ENCODE assay signal across 12 cellular contexts in genomic region chr19:49921871-49922755, GRCh38. TPM values are rescaled to one million over a fixed set of nuclear protein-coding genes. Genes with fewer than 3 reads are reported as not detected.
DNase-seq lines count a peak whose midpoint lies in the region; ATAC-seq, FAIRE-seq and TF ChIP-seq lines count a peak whose summit lies in the region.
"Had no signal": no experiment of that assay in that cellular context is flagged by ENCODE, and none has a peak within 500 bp of the region (broad histone marks: within the 10 kb centered on the region; RNA-seq: fewer than 3 reads in every experiment).

No MANE protein-coding gene starts in this region.

- WGBS in HepG2 (ENCODE audit: low lambda C conversion rate) = 95% methylated on average over 15 of the region's 19 CpGs
- WGBS in tibial nerve, 2 donors = 75 to 89% methylated on average over 10 to 18 of the region's 19 CpGs

- POLR2A ChIA-PET in HEK293 (lab: Yijun Ruan, JAX) (interaction anchor here (0.5 to 1.8 kb wide), 8 partner anchors 8 to 34 kb away, joined by 3 to 6 read pairs (median 4); partner anchors contain the start of genes ATF5 and NUP62), HepG2 (lab: Yijun Ruan, JAX) (interaction anchor here (1.9 kb wide), 1 partner anchor 53 kb away, joined by 5 read pairs; no protein-coding TSS in a partner anchor)

- no peak; a peak in 1 of 4 replicates for TF ChIP-seq POLR2A in HepG2 (IDR thresholded peaks at IDR 0.05; ENCODE audit: insufficient read depth in 1 of 2, low read depth in 2 of 2, low read length in 2 of 2)
- no peak for TF ChIP-seq POLR2A in tibial nerve (IDR thresholded peaks at IDR 0.05)

- H3K9ac ChIP-seq in adipocyte (ENCODE audit: low read length) = peak overlapping the region; percentile 25
- H3K9ac ChIP-seq in HepG2 (ENCODE audit: insufficient read depth, low read depth, low read length) = no peak overlapping the region

- FAIRE-seq in HepG2 (lab: Jason Lieb, UNC) (no peak), urothelium cell line (lab: Jason Lieb, UNC) (no peak)

- BruUV-seq in HepG2 (replicated peaks; lab: Mats Ljungman, UMichigan) = no TSS peak

- H4K20me1 ChIP-seq in HepG2 (ENCODE audit: insufficient read depth, low read length) = peaks cover 2% of the 10 kb centered on the region; the same call in 1 of the 2 replicates

- no peak for ATAC-seq in HepG2

- H3K27me3 ChIP-seq in adipocyte (replicated peaks; ENCODE audit: control insufficient read depth, insufficient read depth, low read length) = no peaks in the 10 kb centered on the region
- H3K27me3 ChIP-seq in HepG2 (ENCODE audit: control insufficient read depth in 1 of 2, insufficient read depth in 2 of 2, low read length in 2 of 2) = no peaks in the 10 kb centered on the region
- no peaks in the 10 kb centered on the region for H3K27me3 ChIP-seq in tibial artery
- H3K27me3 ChIP-seq in tibial nerve = no peaks in the 10 kb centered on the region

- H3K9me3 ChIP-seq in HEK293 (ENCODE audit: control insufficient read depth, insufficient read depth, low read depth, low read length) = no peaks in the 10 kb centered on the region
- no peaks in the 10 kb centered on the region for H3K9me3 ChIP-seq in adipocyte (ENCODE audit: control insufficient read depth, low read length)
- no peaks in the 10 kb centered on the region for H3K9me3 ChIP-seq in HepG2 (ENCODE audit: low read length)
- H3K9me3 ChIP-seq in tibial artery = no peaks in the 10 kb centered on the region
- H3K9me3 ChIP-seq in tibial nerve = no peaks in the 10 kb centered on the region

- no peak overlapping the region for H3K4me2 ChIP-seq in HepG2 (ENCODE audit: low read depth, low read length)

- DNase-seq in AG10803 (ENCODE audit: low read depth) = peak; percentile 81
- peak; percentile 60 for DNase-seq in adipocyte (ENCODE audit: low read depth)
- no peak for DNase-seq in HepG2 (ENCODE audit: low spot score)
- no peak for DNase-seq in urothelium cell line (ENCODE audit: low spot score)
- DNase-seq in tibial artery = no peak
- DNase-seq in anterior cingulate cortex (lab: John Stamatoyannopoulos, UW) = no peak
- no peak for DNase-seq in tibial nerve (ENCODE audit: low spot score in 2 of 2)
- DNase-seq: DMS79 treated with DMSO at 0.1 percent for 48 hours had no signal

- CTCF ChIA-PET in HEK293 (lab: Yijun Ruan, JAX) = interaction anchor here (1.1 kb wide), 1 partner anchor 53 kb away, joined by 3 read pairs; no protein-coding TSS in a partner anchor
- CTCF ChIA-PET in HepG2 (lab: Yijun Ruan, JAX; ENCODE audit: low intra/inter-chr PET ratio, low total read pairs) = no interaction called here

- peaks cover 67% of the 10 kb centered on the region for H3K79me2 ChIP-seq in HepG2 (ENCODE audit: insufficient read depth, low read length)

- TF ChIP-seq CTCF in AG10803 (conservative IDR thresholded peaks at IDR 0.05; ENCODE audit: low read length) (no peak), HEK293 (tag by site-specific recombination; IDR thresholded peaks at IDR 0.05) (no peak), HepG2 (CRISPR knock-in tag; IDR thresholded peaks at IDR 0.05) (no peak), tibial artery (IDR thresholded peaks at IDR 0.05) (no peak), tibial nerve (IDR thresholded peaks at IDR 0.05) (no peak)

- H3K4me3 ChIP-seq in AG10803 (ENCODE audit: low read length) = no peak overlapping the region
- no peak overlapping the region for H3K4me3 ChIP-seq in HEK293 (ENCODE audit: low read depth, low read length)
- no peak overlapping the region for H3K4me3 ChIP-seq in adipocyte (ENCODE audit: low read length)
- H3K4me3 ChIP-seq in HepG2 (replicated peaks in 1 of 3; ENCODE audit: insufficient read depth in 1 of 3, low read depth in 2 of 3, low read length in 3 of 3) = no peak overlapping the region
- no peak overlapping the region for H3K4me3 ChIP-seq in tibial artery
- no peak overlapping the region for H3K4me3 ChIP-seq in tibial nerve
- H3K4me3 ChIP-seq: lung had no signal

- in situ Hi-C loops in HepG2 (cut with HindIII; ENCODE audit: extremely low pct_ligation_motif_present, low pct_unique_long_range_greater_than_20kb) = no loop called here

- peaks cover 54 to 87% of the 10 kb centered on the region in 2 experiments for H3K36me3 ChIP-seq in HEK293 (ENCODE audit: control insufficient read depth in 2 of 2, insufficient read depth in 1 of 2, low read length in 2 of 2)
- peaks cover 7% of the 10 kb centered on the region for H3K36me3 ChIP-seq in adipocyte (ENCODE audit: control insufficient read depth, insufficient read depth, low read length, severe bottlenecking)
- H3K36me3 ChIP-seq in HepG2 (replicated peaks in 1 of 2; ENCODE audit: control insufficient read depth in 1 of 2, insufficient read depth in 2 of 2, low read length in 2 of 2) = peaks cover 13 to 53% of the 10 kb centered on the region in 2 experiments; a peak in 4 of 5 replicates
- peaks cover 16 to 87% (median 40%) of the 10 kb centered on the region in 3 donors for H3K36me3 ChIP-seq in tibial artery
- peaks cover 0 to 70% (median 0%) of the 10 kb centered on the region in 3 donors for H3K36me3 ChIP-seq in tibial nerve

- H3K4me1 ChIP-seq in HEK293 (ENCODE audit: control insufficient read depth, insufficient read depth, low read length) = no peaks in the 10 kb centered on the region; the same call in 1 of the 2 replicates
- peaks cover 27% of the 10 kb centered on the region for H3K4me1 ChIP-seq in adipocyte (ENCODE audit: control insufficient read depth, insufficient read depth, low read length)
- peaks cover 9% of the 10 kb centered on the region for H3K4me1 ChIP-seq in HepG2 (ENCODE audit: insufficient read depth, low read length)
- peaks cover 0 to 13% (median 11%) of the 10 kb centered on the region in 4 donors for H3K4me1 ChIP-seq in tibial artery
- peaks cover 0 to 36% (median 10%) of the 10 kb centered on the region in 4 donors for H3K4me1 ChIP-seq in tibial nerve

- TF ChIP-seq EP300 in HepG2 (IDR thresholded peaks at IDR 0.05; ENCODE audit: low read depth in 2 of 2, low read length in 2 of 2) (no peak), HepG2 (CRISPR knock-in tag; IDR thresholded peaks at IDR 0.05; ENCODE audit: borderline replicate concordance) (no peak), tibial nerve (IDR thresholded peaks at IDR 0.05) (no peak)

- H2AFZ ChIP-seq in HepG2 (ENCODE audit: low read length) = no peak overlapping the region

- H3K27ac ChIP-seq in HEK293 (ENCODE audit: extremely low read depth, low read depth, low read length) (peak overlapping the region; percentile 10; the same call in 1 of the 2 replicates), HepG2 (ENCODE audit: extremely low read length, insufficient read depth, low read length) (no peak overlapping the region), tibial artery (no peak overlapping the region), tibial nerve (peak overlapping the region in 1 of 4 donors; percentile 28)

- no peak for TF ChIP-seq RAD21 in HepG2 (CRISPR knock-in tag; IDR thresholded peaks at IDR 0.05)

- intact Hi-C loops in HepG2 (cut with micrococcal nuclease; ENCODE audit: unreplicated experiment) = no loop called here
- intact Hi-C loops in tibial artery (cut with DNase I; ENCODE audit: low total_unique reads) = no loop called here

RNA-seq across cellular contexts. Expression of gene ATF5, which starts 6.9 kb away (rescaled TPM):
- 9.7 and 10.3 TPM in 2 replicates for total RNA-seq in HepG2 (2016; rRNA removed; fragmentation: Illumina TruSeq; extraction: Trizol)
- total RNA-seq in HepG2 (2016; cell fraction: cytosol; rRNA removed; fragmentation: Illumina TruSeq; extraction: Trizol; ENCODE audit: low read depth) = 6.1 and 6.2 TPM in 2 replicates
- 7.9 and 10.5 TPM in 2 replicates for total RNA-seq in HepG2 (2016; cell fraction: insoluble cytoplasmic fraction; rRNA removed; fragmentation: Illumina TruSeq; extraction: Trizol)
- 12.6 and 12.7 TPM in 2 replicates for total RNA-seq in HepG2 (2016; cell fraction: membrane; rRNA removed; fragmentation: Illumina TruSeq; extraction: Trizol)
- total RNA-seq in HepG2 (2016; cell fraction: nucleus; rRNA removed; fragmentation: Illumina TruSeq; extraction: Trizol) = 4.6 and 7.3 TPM in 2 replicates
- polyA plus RNA-seq in HepG2 (2011; rRNA removed) = 4.9 and 5.2 TPM in 2 replicates
- 2.7 and 3.7 TPM in 2 replicates for polyA plus RNA-seq in HepG2 (2011; cell fraction: cytosol; rRNA removed)
- 10.1 and 14.5 TPM in 2 replicates for polyA plus RNA-seq in HepG2 (2011; cell fraction: nucleus; rRNA removed)
- polyA plus RNA-seq in HepG2 (2012) = 9.9 and 10.1 TPM in 2 replicates
- polyA plus RNA-seq in HepG2 (2016; cell fraction: cytosol; fragmentation: Illumina TruSeq; extraction: Trizol; ENCODE audit: low read depth) = 16.0 and 17.0 TPM in 2 replicates
- 24.8 and 28.5 TPM in 2 replicates for polyA plus RNA-seq in HepG2 (2016; cell fraction: insoluble cytoplasmic fraction; fragmentation: Illumina TruSeq; extraction: Trizol; ENCODE audit: low read depth)
- 25.8 and 30.2 TPM in 2 replicates for polyA plus RNA-seq in HepG2 (2016; cell fraction: membrane; fragmentation: Illumina TruSeq; extraction: Trizol; ENCODE audit: low read depth)
- polyA plus RNA-seq in HepG2 (2016; cell fraction: nucleus; fragmentation: Illumina TruSeq; extraction: Trizol; ENCODE audit: insufficient read depth, low read depth) = 25.5 and 26.1 TPM in 2 replicates
- polyA minus RNA-seq in HepG2 (2011; rRNA and poly(A)+ RNA removed; ENCODE audit: low replicate concordance) = 3.5 and 5.9 TPM in 2 replicates
- polyA minus RNA-seq in HepG2 (2011; cell fraction: cytosol; rRNA and poly(A)+ RNA removed) = 2.2 and 2.5 TPM in 2 replicates
- 3.1 and 3.4 TPM in 2 replicates for polyA minus RNA-seq in HepG2 (2011; cell fraction: nucleus; rRNA and poly(A)+ RNA removed)
- total RNA-seq in tibial nerve = 10 to 100 TPM; 12.6 to 19.0 (median 14.8) TPM

RNA-seq across cellular contexts. Expression of gene NUP62, which starts 7.2 kb away (rescaled TPM):
- 41.5 and 42.1 TPM in 2 replicates for total RNA-seq in HepG2 (2016; rRNA removed; fragmentation: Illumina TruSeq; extraction: Trizol)
- total RNA-seq in HepG2 (2016; cell fraction: cytosol; rRNA removed; fragmentation: Illumina TruSeq; extraction: Trizol; ENCODE audit: low read depth) = 8.4 TPM in 2 replicates
- total RNA-seq in HepG2 (2016; cell fraction: insoluble cytoplasmic fraction; rRNA removed; fragmentation: Illumina TruSeq; extraction: Trizol) = 36.6 and 41.1 TPM in 2 replicates
- total RNA-seq in HepG2 (2016; cell fraction: membrane; rRNA removed; fragmentation: Illumina TruSeq; extraction: Trizol) = 28.0 TPM in 2 replicates
- 19.5 and 21.5 TPM in 2 replicates for total RNA-seq in HepG2 (2016; cell fraction: nucleus; rRNA removed; fragmentation: Illumina TruSeq; extraction: Trizol)
- polyA plus RNA-seq in HepG2 (2011; rRNA removed) = 15.4 and 16.5 TPM in 2 replicates
- polyA plus RNA-seq in HepG2 (2011; cell fraction: cytosol; rRNA removed) = 9.8 and 11.5 TPM in 2 replicates
- 18.0 and 18.7 TPM in 2 replicates for polyA plus RNA-seq in HepG2 (2011; cell fraction: nucleus; rRNA removed)
- 24.2 and 25.4 TPM in 2 replicates for polyA plus RNA-seq in HepG2 (2012)
- polyA plus RNA-seq in HepG2 (2016; cell fraction: cytosol; fragmentation: Illumina TruSeq; extraction: Trizol; ENCODE audit: low read depth) = 4.2 and 4.3 TPM in 2 replicates
- 40.3 and 48.5 TPM in 2 replicates for polyA plus RNA-seq in HepG2 (2016; cell fraction: insoluble cytoplasmic fraction; fragmentation: Illumina TruSeq; extraction: Trizol; ENCODE audit: low read depth)
- polyA plus RNA-seq in HepG2 (2016; cell fraction: membrane; fragmentation: Illumina TruSeq; extraction: Trizol; ENCODE audit: low read depth) = 12.2 and 12.4 TPM in 2 replicates
- polyA plus RNA-seq in HepG2 (2016; cell fraction: nucleus; fragmentation: Illumina TruSeq; extraction: Trizol; ENCODE audit: insufficient read depth, low read depth) = 48.6 and 52.6 TPM in 2 replicates
- polyA minus RNA-seq in HepG2 (2011; rRNA and poly(A)+ RNA removed; ENCODE audit: low replicate concordance) = 14.5 and 30.4 TPM in 2 replicates
- polyA minus RNA-seq in HepG2 (2011; cell fraction: cytosol; rRNA and poly(A)+ RNA removed) = 9.9 and 10.3 TPM in 2 replicates
- 7.8 and 8.9 TPM in 2 replicates for polyA minus RNA-seq in HepG2 (2011; cell fraction: nucleus; rRNA and poly(A)+ RNA removed)
- 10 to 100 TPM; 32.8 to 43.5 (median 38.7) TPM for total RNA-seq in tibial nerve

RNA-seq across cellular contexts. Expression of gene IL4I1, which starts 25.4 kb away (rescaled TPM):
- total RNA-seq in HepG2 (2016; rRNA removed; fragmentation: Illumina TruSeq; extraction: Trizol) = not detected in 2 replicates
- not detected in 2 replicates for total RNA-seq in HepG2 (2016; cell fraction: cytosol; rRNA removed; fragmentation: Illumina TruSeq; extraction: Trizol; ENCODE audit: low read depth)
- total RNA-seq in HepG2 (2016; cell fraction: insoluble cytoplasmic fraction; rRNA removed; fragmentation: Illumina TruSeq; extraction: Trizol) = 0.18 and 0.30 TPM in 2 replicates
- not detected in 2 replicates for total RNA-seq in HepG2 (2016; cell fraction: membrane; rRNA removed; fragmentation: Illumina TruSeq; extraction: Trizol)
- not detected in 2 replicates for total RNA-seq in HepG2 (2016; cell fraction: nucleus; rRNA removed; fragmentation: Illumina TruSeq; extraction: Trizol)
- polyA plus RNA-seq in HepG2 (2011; rRNA removed) = not detected in 2 replicates
- 0.08 TPM in 1 of 2 replicates, not detected in the other for polyA plus RNA-seq in HepG2 (2011; cell fraction: cytosol; rRNA removed)
- 0.16 and 0.28 TPM in 2 replicates for polyA plus RNA-seq in HepG2 (2011; cell fraction: nucleus; rRNA removed)
- polyA plus RNA-seq in HepG2 (2012) = 0.50 TPM in 1 of 2 replicates, not detected in the other
- polyA plus RNA-seq in HepG2 (2016; cell fraction: cytosol; fragmentation: Illumina TruSeq; extraction: Trizol; ENCODE audit: low read depth) = 0.29 TPM in 1 of 2 replicates, not detected in the other
- polyA plus RNA-seq in HepG2 (2016; cell fraction: insoluble cytoplasmic fraction; fragmentation: Illumina TruSeq; extraction: Trizol; ENCODE audit: low read depth) = not detected in 2 replicates
- not detected in 2 replicates for polyA plus RNA-seq in HepG2 (2016; cell fraction: membrane; fragmentation: Illumina TruSeq; extraction: Trizol; ENCODE audit: low read depth)
- not detected in 2 replicates for polyA plus RNA-seq in HepG2 (2016; cell fraction: nucleus; fragmentation: Illumina TruSeq; extraction: Trizol; ENCODE audit: insufficient read depth, low read depth)
- polyA minus RNA-seq in HepG2 (2011; rRNA and poly(A)+ RNA removed; ENCODE audit: low replicate concordance) = 0.09 TPM in 1 of 2 replicates, not detected in the other
- polyA minus RNA-seq in HepG2 (2011; cell fraction: cytosol; rRNA and poly(A)+ RNA removed) = not detected in 2 replicates
- not detected in 2 replicates for polyA minus RNA-seq in HepG2 (2011; cell fraction: nucleus; rRNA and poly(A)+ RNA removed)
- total RNA-seq in tibial nerve = 1 to 10 TPM in 2 of 4 donors, under 1 TPM in 1, not detected in 1; 0.63 to 3.0 (median 1.7) TPM
- total RNA-seq: NCI-H460 had no signal

RNA-seq across cellular contexts. Expression of gene SIGLEC11, which starts 38.9 kb away (rescaled TPM):
- total RNA-seq in HepG2 (2016; rRNA removed; fragmentation: Illumina TruSeq; extraction: Trizol) (not detected in 2 replicates), tibial nerve (1 to 10 TPM; 2.6 to 7.5 (median 4.3) TPM)
- total RNA-seq in HepG2 (2016; cell fraction: cytosol; rRNA removed; fragmentation: Illumina TruSeq; extraction: Trizol; ENCODE audit: low read depth) = not detected in 2 replicates
- not detected in 2 replicates for total RNA-seq in HepG2 (2016; cell fraction: insoluble cytoplasmic fraction; rRNA removed; fragmentation: Illumina TruSeq; extraction: Trizol)
- total RNA-seq in HepG2 (2016; cell fraction: membrane; rRNA removed; fragmentation: Illumina TruSeq; extraction: Trizol) = not detected in 2 replicates
- not detected in 2 replicates for total RNA-seq in HepG2 (2016; cell fraction: nucleus; rRNA removed; fragmentation: Illumina TruSeq; extraction: Trizol)
- not detected in 2 replicates for polyA plus RNA-seq in HepG2 (2011; rRNA removed)
- not detected in 2 replicates for polyA plus RNA-seq in HepG2 (2011; cell fraction: cytosol; rRNA removed)
- not detected in 2 replicates for polyA plus RNA-seq in HepG2 (2011; cell fraction: nucleus; rRNA removed)
- not detected in 2 replicates for polyA plus RNA-seq in HepG2 (2012)
- polyA plus RNA-seq in HepG2 (2016; cell fraction: cytosol; fragmentation: Illumina TruSeq; extraction: Trizol; ENCODE audit: low read depth) = not detected in 2 replicates
- not detected in 2 replicates for polyA plus RNA-seq in HepG2 (2016; cell fraction: insoluble cytoplasmic fraction; fragmentation: Illumina TruSeq; extraction: Trizol; ENCODE audit: low read depth)
- polyA plus RNA-seq in HepG2 (2016; cell fraction: membrane; fragmentation: Illumina TruSeq; extraction: Trizol; ENCODE audit: low read depth) = not detected in 2 replicates
- not detected in 2 replicates for polyA plus RNA-seq in HepG2 (2016; cell fraction: nucleus; fragmentation: Illumina TruSeq; extraction: Trizol; ENCODE audit: insufficient read depth, low read depth)
- polyA minus RNA-seq in HepG2 (2011; rRNA and poly(A)+ RNA removed; ENCODE audit: low replicate concordance) = not detected in 2 replicates
- not detected in 2 replicates for polyA minus RNA-seq in HepG2 (2011; cell fraction: cytosol; rRNA and poly(A)+ RNA removed)
- polyA minus RNA-seq in HepG2 (2011; cell fraction: nucleus; rRNA and poly(A)+ RNA removed) = not detected in 2 replicates
- total RNA-seq: activated CD8-positive, alpha-beta memory T cell treated with anti-CD3 and anti-CD28 coated beads for 36 hours; NCI-H460 had no signal

RNA-seq across cellular contexts. Expression of gene TBC1D17, which starts 44.6 kb away (rescaled TPM):
- 3.6 and 9.7 TPM in 2 replicates for total RNA-seq in HepG2 (2016; rRNA removed; fragmentation: Illumina TruSeq; extraction: Trizol)
- total RNA-seq in HepG2 (2016; cell fraction: cytosol; rRNA removed; fragmentation: Illumina TruSeq; extraction: Trizol; ENCODE audit: low read depth) = 3.6 and 4.6 TPM in 2 replicates
- total RNA-seq in HepG2 (2016; cell fraction: insoluble cytoplasmic fraction; rRNA removed; fragmentation: Illumina TruSeq; extraction: Trizol) = 4.5 and 10.0 TPM in 2 replicates
- total RNA-seq in HepG2 (2016; cell fraction: membrane; rRNA removed; fragmentation: Illumina TruSeq; extraction: Trizol) = 7.6 and 8.5 TPM in 2 replicates
- total RNA-seq in HepG2 (2016; cell fraction: nucleus; rRNA removed; fragmentation: Illumina TruSeq; extraction: Trizol) = 8.6 and 13.7 TPM in 2 replicates
- 16.9 and 21.6 TPM in 2 replicates for polyA plus RNA-seq in HepG2 (2011; rRNA removed)
- polyA plus RNA-seq in HepG2 (2011; cell fraction: cytosol; rRNA removed) = 7.9 and 12.0 TPM in 2 replicates
- 83.8 and 108 TPM in 2 replicates for polyA plus RNA-seq in HepG2 (2011; cell fraction: nucleus; rRNA removed)
- polyA plus RNA-seq in HepG2 (2012) = 19.0 and 23.3 TPM in 2 replicates
- polyA plus RNA-seq in HepG2 (2016; cell fraction: cytosol; fragmentation: Illumina TruSeq; extraction: Trizol; ENCODE audit: low read depth) = 4.7 and 5.1 TPM in 2 replicates
- 10.7 and 15.1 TPM in 2 replicates for polyA plus RNA-seq in HepG2 (2016; cell fraction: insoluble cytoplasmic fraction; fragmentation: Illumina TruSeq; extraction: Trizol; ENCODE audit: low read depth)
- polyA plus RNA-seq in HepG2 (2016; cell fraction: membrane; fragmentation: Illumina TruSeq; extraction: Trizol; ENCODE audit: low read depth) = 9.3 and 10.8 TPM in 2 replicates
- 45.7 and 46.6 TPM in 2 replicates for polyA plus RNA-seq in HepG2 (2016; cell fraction: nucleus; fragmentation: Illumina TruSeq; extraction: Trizol; ENCODE audit: insufficient read depth, low read depth)
- 14.8 and 17.4 TPM in 2 replicates for polyA minus RNA-seq in HepG2 (2011; rRNA and poly(A)+ RNA removed; ENCODE audit: low replicate concordance)
- polyA minus RNA-seq in HepG2 (2011; cell fraction: cytosol; rRNA and poly(A)+ RNA removed) = 9.8 and 11.2 TPM in 2 replicates
- 16.0 and 24.2 TPM in 2 replicates for polyA minus RNA-seq in HepG2 (2011; cell fraction: nucleus; rRNA and poly(A)+ RNA removed)
- total RNA-seq in tibial nerve = 10 to 100 TPM; 47.7 to 56.5 (median 49.0) TPM

Comparison
In these comparisons a context has a peak if more than half of its experiments do, and no peak if none do; other contexts are left out.
1. DNase-seq: peak in AG10803 (single experiment) and adipocyte (single experiment); none in HepG2 (single experiment), urothelium cell line (single experiment), tibial artery (0 of 2), anterior cingulate cortex (0 of 58) and tibial nerve (0 of 2).